ENCODE assay signal across 14 cellular contexts in the genomic region with DNA sequence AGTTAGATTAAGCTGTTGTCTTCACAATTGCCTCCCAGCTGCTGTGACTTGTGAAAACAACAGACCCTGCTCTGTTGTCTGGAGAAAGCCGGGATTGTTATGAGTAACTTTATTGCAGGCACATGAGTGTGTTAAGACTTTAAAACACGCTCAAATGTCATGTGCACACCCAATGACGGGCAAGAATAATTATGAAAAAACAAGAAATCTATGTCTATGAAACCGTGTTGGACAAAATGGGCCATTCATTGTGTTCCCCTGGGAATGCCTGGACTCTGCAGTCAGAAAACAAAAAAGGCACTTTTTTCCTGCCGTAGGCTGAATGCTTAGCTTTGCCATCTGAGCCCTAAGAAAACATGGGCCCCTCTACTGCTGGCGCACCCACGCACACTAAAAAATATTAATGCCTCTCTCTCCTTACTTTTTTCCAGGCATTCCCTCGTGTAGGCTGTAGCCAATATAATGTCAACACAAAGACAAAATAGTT.
A peak's percentile ranks its signal among the peaks of the same experiment; 100 is the strongest.
DNase-seq lines count a peak whose midpoint lies in the region; ATAC-seq, FAIRE-seq and TF ChIP-seq lines count a peak whose summit lies in the region.
"Had no signal": no experiment of that assay in that cellular context is flagged by ENCODE, and none has a peak within 500 bp of the region (broad histone marks: within the 10 kb centered on the region; RNA-seq: fewer than 3 reads in every experiment).

No MANE protein-coding gene starts in this region.

- no peaks in the 10 kb centered on the region for H3K27me3 Mint-ChIP-seq in activated CD4-positive, alpha-beta T cell treated with anti-CD3 and anti-CD28 coated beads, Interleukin-2, amount 10 ng/mL, durations not matched to agents 24 days and 14 days
- H3K27me3 Mint-ChIP-seq: CD4-positive, CD25-positive, alpha-beta regulatory T cell had no signal

- no peak overlapping the region for H3K27ac Mint-ChIP-seq in activated CD4-positive, alpha-beta T cell treated with anti-CD3 and anti-CD28 coated beads, Interleukin-2, amount 10 ng/mL, durations not matched to agents 24 days and 14 days
- H3K27ac Mint-ChIP-seq: CD4-positive, CD25-positive, alpha-beta regulatory T cell had no signal

- H3K9me3 ChIP-seq in SJCRH30 (replicated peaks) (peaks cover 3% of the 10 kb centered on the region; the same call in 1 of the 2 replicates), mucosa of descending colon (no peaks in the 10 kb centered on the region), skeletal muscle tissue (ENCODE audit: control insufficient read depth in 3 of 3, low read length in 3 of 3) (no peaks in the 10 kb centered on the region)
- H3K9me3 ChIP-seq: esophagus muscularis mucosa had no signal

- H3K27ac ChIP-seq in SJCRH30 (peak overlapping the region; percentile 89), skeletal muscle tissue (ENCODE audit: low read depth, low read length) (peak overlapping the region; percentile 13)
- H3K27ac ChIP-seq: esophagus muscularis mucosa, WERI-Rb-1 had no signal

- peaks cover 3% of the 10 kb centered on the region for H3K9me3 Mint-ChIP-seq in activated CD4-positive, alpha-beta T cell treated with anti-CD3 and anti-CD28 coated beads, Interleukin-2, amount 10 ng/mL, durations not matched to agents 24 days and 14 days

- H3K27me3 ChIP-seq in SJCRH30 (no peaks in the 10 kb centered on the region), skeletal muscle tissue (ENCODE audit: control insufficient read depth in 3 of 3, insufficient read depth in 3 of 3, low read length in 3 of 3) (no peaks in the 10 kb centered on the region)
- H3K27me3 ChIP-seq: esophagus muscularis mucosa had no signal

- H3K36me3 ChIP-seq in SJCRH30 (no peaks in the 10 kb centered on the region), mucosa of descending colon (ENCODE audit: low read depth) (no peaks in the 10 kb centered on the region), skeletal muscle tissue (ENCODE audit: control insufficient read depth in 3 of 3, insufficient read depth in 3 of 3, low read length in 3 of 3) (no peaks in the 10 kb centered on the region)
- H3K36me3 ChIP-seq: esophagus muscularis mucosa, WERI-Rb-1 had no signal

- H3K4me3 ChIP-seq in SJCRH30 (peak overlapping the region; percentile 38), mucosa of descending colon (no peak overlapping the region), skeletal muscle tissue (ENCODE audit: low read length in 3 of 3) (no peak overlapping the region)
- H3K4me3 ChIP-seq: esophagus muscularis mucosa had no signal

- H3K4me1 ChIP-seq in SJCRH30 (peaks cover 22% of the 10 kb centered on the region), mucosa of descending colon (ENCODE audit: low read depth) (peaks cover 10% of the 10 kb centered on the region), skeletal muscle tissue (ENCODE audit: control insufficient read depth in 3 of 3, insufficient read depth in 3 of 3, low read length in 3 of 3) (peaks cover 0 to 5% (median 5%) of the 10 kb centered on the region in 3 donors)

- ATAC-seq in mucosa of descending colon, result peak; percentile 59
- ATAC-seq in GM18517 (IDR thresholded peaks at IDR 0.05; ENCODE audit: unreplicated experiment), result no peak

- intact Hi-C loops in mucosa of descending colon (cut with DNase I, micrococcal nuclease), result no loop called here
- intact Hi-C loops in activated CD4-positive, alpha-beta T cell treated with anti-CD3 and anti-CD28 coated beads, Interleukin-2, amount 10 ng/mL, durations not matched to agents 24 days and 14 days (cut with micrococcal nuclease), result no loop called here

- peak; percentile 84 to 97 for DNase-seq in SJCRH30
- DNase-seq in mucosa of descending colon, result no peak
- no peak for DNase-seq in SK-N-DZ (ENCODE audit: low spot score)
- no peak for DNase-seq in activated CD4-positive, alpha-beta T cell treated with anti-CD3 and anti-CD28 coated beads, Interleukin-2, amount 10 ng/mL, durations not matched to agents 24 days and 14 days
- DNase-seq: activated naive CD4-positive, alpha-beta T cell treated with anti-CD3 and anti-CD28 coated beads, Interleukin-2, amount 50 U/mL, for 16 hours; CD4-positive, CD25-positive, alpha-beta regulatory T cell; NCI-H2029 treated with DMSO at 0.1 percent for 48 hours; NK-92 treated with Interleukin-12 subunit alpha and Interleukin-12 subunit beta, amount 100 ng/mL, for 24 hours; WERI-Rb-1 had no signal

- H3K36me3 Mint-ChIP-seq in activated CD4-positive, alpha-beta T cell treated with anti-CD3 and anti-CD28 coated beads, Interleukin-2, amount 10 ng/mL, durations not matched to agents 24 days and 14 days (ENCODE audit: low read depth), result no peaks in the 10 kb centered on the region
- H3K36me3 Mint-ChIP-seq: CD4-positive, CD25-positive, alpha-beta regulatory T cell had no signal

- H3K9ac ChIP-seq in skeletal muscle tissue (ENCODE audit: low read depth in 1 of 3, low read length in 3 of 3), result no peak overlapping the region

- no peak for TF ChIP-seq CTCF in mucosa of descending colon (IDR thresholded peaks at IDR 0.05)

- FAIRE-seq in endometrium (lab: Jason Lieb, UNC), result peak; percentile 90
- FAIRE-seq: G401.6 had no signal

- H3K4me1 Mint-ChIP-seq in activated CD4-positive, alpha-beta T cell treated with anti-CD3 and anti-CD28 coated beads, Interleukin-2, amount 10 ng/mL, durations not matched to agents 24 days and 14 days, result no peaks in the 10 kb centered on the region
- H3K4me1 Mint-ChIP-seq: CD4-positive, CD25-positive, alpha-beta regulatory T cell had no signal

- H3K4me3 Mint-ChIP-seq in activated CD4-positive, alpha-beta T cell treated with anti-CD3 and anti-CD28 coated beads, Interleukin-2, amount 10 ng/mL, durations not matched to agents 24 days and 14 days, result no peak overlapping the region
- H3K4me3 Mint-ChIP-seq: CD4-positive, CD25-positive, alpha-beta regulatory T cell had no signal

Comparison
In these comparisons a context has a peak if more than half of its experiments do, and no peak if none do; other contexts are left out.
1. DNase-seq: peak in SJCRH30 (2 of 2); none in mucosa of descending colon (0 of 3), SK-N-DZ (single experiment) and activated CD4-positive, alpha-beta T cell treated with anti-CD3 and anti-CD28 coated beads, Interleukin-2, amount 10 ng/mL, durations not matched to agents 24 days and 14 days (single experiment).